In the genomic region with DNA sequence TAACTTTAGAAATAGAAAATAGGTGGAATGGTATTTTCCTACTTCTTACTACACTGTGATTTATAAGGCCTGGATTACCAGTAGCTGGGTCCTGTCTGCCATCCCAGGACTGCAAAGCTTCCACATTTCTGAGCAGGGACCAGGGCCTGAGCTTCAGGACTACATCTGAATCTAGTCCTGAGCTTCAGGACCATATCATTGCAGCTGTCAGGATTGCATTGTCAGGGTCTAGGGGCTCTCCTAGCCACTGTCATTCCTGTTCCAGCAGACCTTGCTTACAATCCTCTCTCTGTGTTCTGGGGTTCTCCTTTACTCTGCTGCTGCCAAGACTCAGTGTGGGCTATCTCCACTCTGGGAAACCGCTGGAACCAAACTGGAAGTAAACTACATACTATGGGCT, we compare ENCODE assay signal across 19 cellular contexts.
"Had no signal": no experiment of that assay in that cellular context is flagged by ENCODE, and none has a peak within 500 bp of the region (broad histone marks: within the 10 kb centered on the region; RNA-seq: fewer than 3 reads in every experiment).

No MANE protein-coding gene starts in this region.

- H3K9me3 ChIP-seq: lower lobe of right lung, right atrium auricular region, suprapubic skin, vagina had no signal

- H3K4me3 Mint-ChIP-seq: immature natural killer cell; naive thymus-derived CD8-positive, alpha-beta T cell; stimulated activated memory B cell treated with anti-CD40 and anti-IgM and Interleukin-4, amounts not matched to agents 10 μg/mL and 1 μg/mL and 100 μg/mL, for 72 hours; stimulated activated naive CD8-positive, alpha-beta T cell treated with anti-CD3 and anti-CD28 coated beads, Interleukin-15, Interleukin-2, amounts not matched to agents 100 ng/mL and 50 ng/mL, for 24 hours had no signal

- ATAC-seq: left ventricle myocardium superior; lower lobe of right lung; naive thymus-derived CD8-positive, alpha-beta T cell; sciatic nerve; stimulated activated memory B cell treated with anti-CD40 and anti-IgM and Interleukin-4, amounts not matched to agents 10 μg/mL and 1 μg/mL and 100 μg/mL, for 72 hours had no signal

- H3K27ac ChIP-seq: dorsolateral prefrontal cortex, lower lobe of right lung, parathyroid adenoma, right atrium auricular region, suprapubic skin, vagina had no signal

- H3K4me3 ChIP-seq: dorsolateral prefrontal cortex, lower lobe of right lung, right atrium auricular region, suprapubic skin, vagina had no signal

- H3K4me1 ChIP-seq: lower lobe of right lung, parathyroid adenoma, right atrium auricular region, suprapubic skin, vagina had no signal

- H3K9ac ChIP-seq: parathyroid adenoma had no signal

- H2AFZ ChIP-seq: parathyroid adenoma had no signal

- H3K27me3 Mint-ChIP-seq: progenitor cell of endocrine pancreas; stimulated activated memory B cell treated with anti-CD40 and anti-IgM and Interleukin-4, amounts not matched to agents 10 μg/mL and 1 μg/mL and 100 μg/mL, for 72 hours had no signal

- H3K27me3 ChIP-seq: dorsolateral prefrontal cortex, right atrium auricular region, suprapubic skin, vagina had no signal

- H3K79me2 ChIP-seq: parathyroid adenoma had no signal

- H3K36me3 ChIP-seq: lower lobe of right lung, right atrium auricular region, suprapubic skin, vagina had no signal

- H3K27ac Mint-ChIP-seq: immature natural killer cell; naive thymus-derived CD8-positive, alpha-beta T cell; progenitor cell of endocrine pancreas; stimulated activated memory B cell treated with anti-CD40 and anti-IgM and Interleukin-4, amounts not matched to agents 10 μg/mL and 1 μg/mL and 100 μg/mL, for 72 hours; stimulated activated naive CD8-positive, alpha-beta T cell treated with anti-CD3 and anti-CD28 coated beads, Interleukin-15, Interleukin-2, amounts not matched to agents 100 ng/mL and 50 ng/mL, for 24 hours had no signal

- DNase-seq: dorsolateral prefrontal cortex; effector CD4-positive, alpha-beta T cell; hypothalamus; immature natural killer cell; islet precursor cell; kidney glomerular epithelial cell; left ventricle myocardium superior; lower lobe of right lung; naive thymus-derived CD8-positive, alpha-beta T cell; stimulated activated CD4-positive, alpha-beta T cell treated with anti-CD3 and anti-CD28 coated beads, Interleukin-2, amount 100 ng/mL, for 24 hours; stimulated activated CD4-positive, alpha-beta T cell treated with anti-CD3 and anti-CD28 coated beads, Interleukin-4, amount 100 ng/mL, for 24 hours had no signal

- H3K4me1 Mint-ChIP-seq: immature natural killer cell had no signal
